ENCODE assay signal across 8 cellular contexts in the genomic region with DNA sequence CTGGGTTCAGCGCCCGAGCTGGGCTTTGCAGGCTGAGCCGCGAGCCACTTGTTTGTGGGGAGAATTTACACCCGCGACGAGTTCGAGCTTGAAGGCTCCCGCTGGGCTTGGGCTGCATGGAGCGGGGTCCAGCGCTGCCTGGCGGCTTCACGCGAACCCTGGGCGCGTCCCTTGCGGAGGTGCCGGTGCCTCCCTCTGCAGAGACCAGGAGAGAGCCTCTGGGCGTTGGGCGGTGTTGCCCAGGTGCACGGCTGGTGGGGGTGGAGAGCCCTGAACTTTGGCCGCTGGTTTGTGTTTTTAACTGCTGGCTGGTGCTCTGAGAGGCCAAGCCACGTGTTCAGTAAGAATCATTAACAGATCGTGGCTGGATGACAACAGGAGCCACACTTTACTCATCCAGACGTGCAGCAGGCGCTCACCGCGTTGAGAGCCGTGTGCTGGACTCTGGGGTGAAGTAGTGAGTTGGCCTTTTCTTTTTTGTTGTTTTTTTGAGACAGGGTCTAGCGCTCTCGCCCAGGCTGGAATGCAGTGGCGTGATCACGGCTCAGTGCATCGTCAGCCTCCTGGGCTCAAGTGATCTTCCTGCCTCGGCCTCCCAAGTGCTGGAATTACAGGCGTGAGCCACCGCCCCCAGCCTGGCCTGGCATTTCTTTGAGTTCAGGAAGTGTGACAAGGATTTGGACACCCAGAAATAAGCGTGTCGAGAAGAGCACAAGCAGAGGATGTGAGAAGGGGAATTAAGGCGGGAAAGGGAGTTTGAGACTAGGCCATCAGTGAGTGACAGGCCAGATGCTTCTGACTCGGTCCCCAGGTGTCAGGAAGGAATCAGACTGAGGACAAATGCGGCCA. TPM values are rescaled to one million over a fixed set of nuclear protein-coding genes. Genes with fewer than 3 reads are reported as not detected.
DNase-seq lines count a peak whose midpoint lies in the region; ATAC-seq, FAIRE-seq and TF ChIP-seq lines count a peak whose summit lies in the region.

No MANE protein-coding gene starts in this region.

- H3K4me1 ChIP-seq in iPS-15b (ENCODE audit: control insufficient read depth, insufficient read depth, low read length) (peaks cover 4% of the 10 kb centered on the region), small intestine (ENCODE audit: control insufficient read depth in 2 of 2, insufficient read depth in 1 of 2, low read depth in 1 of 2, low read length in 1 of 2) (peaks cover 5% of the 10 kb centered on the region in 2 donors)

- H3K36me3 Mint-ChIP-seq in activated CD4-positive, alpha-beta T cell treated with anti-CD3 and anti-CD28 coated beads for 36 hours (ENCODE audit: low read depth): peaks cover 15% of the 10 kb centered on the region

- WGBS in small intestine, 3 donors: 5 to 11% (median 9%) methylated on average over 40 to 42 of the region's 42 CpGs

- H3K27me3 Mint-ChIP-seq in activated CD4-positive, alpha-beta T cell treated with anti-CD3 and anti-CD28 coated beads for 36 hours: no peaks in the 10 kb centered on the region

- ATAC-seq in activated CD4-positive, alpha-beta T cell treated with anti-CD3 and anti-CD28 coated beads for 36 hours: peak; percentile 32
- ATAC-seq in GM21737 (IDR thresholded peaks at IDR 0.05; ENCODE audit: unreplicated experiment): peak; percentile 45

- no peak for TF ChIP-seq RAD21 in Ishikawa (IDR thresholded peaks at IDR 0.05; ENCODE audit: low read depth)

- peaks cover 14% of the 10 kb centered on the region for H3K4me1 Mint-ChIP-seq in activated CD4-positive, alpha-beta T cell treated with anti-CD3 and anti-CD28 coated beads for 36 hours

- H3K27me3 ChIP-seq in iPS-15b (ENCODE audit: control insufficient read depth, insufficient read depth, low read length) (no peaks in the 10 kb centered on the region), small intestine (ENCODE audit: control insufficient read depth in 2 of 2, insufficient read depth in 2 of 2, low read length in 2 of 2) (no peaks in the 10 kb centered on the region)

- peak overlapping the region; percentile 87 for H3K4me3 ChIP-seq in iPS-15b (ENCODE audit: low read depth, low read length)
- H3K4me3 ChIP-seq in small intestine (ENCODE audit: low read depth in 1 of 2, low read length in 2 of 2): peak overlapping the region; percentile 80 to 91

- POLR2A ChIA-PET in activated CD4-positive, alpha-beta T cell treated with anti-CD3 and anti-CD28 coated beads for 36 hours (lab: Charles Lee): interaction anchor here (0.6 to 1.0 kb wide), 3 partner anchors 13 to 289 kb away, joined by 3 to 5 read pairs (median 4); no protein-coding TSS in a partner anchor

- H3K9ac ChIP-seq in iPS-15b (ENCODE audit: low read depth, low read length): peak overlapping the region; percentile 60

- intact Hi-C loops in activated CD4-positive, alpha-beta T cell treated with anti-CD3 and anti-CD28 coated beads for 36 hours (cut with DNase I, micrococcal nuclease): loop anchor here in 1 of 2 experiments (2.0 kb wide), 1 partner anchor 13 kb away; a partner anchor contains a TSS

- H3K4me3 Mint-ChIP-seq in activated CD4-positive, alpha-beta T cell treated with anti-CD3 and anti-CD28 coated beads for 36 hours: peak overlapping the region; percentile 86

- peak; percentile 43 for DNase-seq in activated CD4-positive, alpha-beta T cell treated with anti-CD3 and anti-CD28 coated beads for 36 hours
- DNase-seq in activated CD4-positive, alpha-beta T cell treated with anti-CD3 and anti-CD28 coated beads for 1 hour: no peak
- peak; percentile 45 for DNase-seq in amniotic epithelial cell (ENCODE audit: low read depth)
- peak; percentile 97 for DNase-seq in small intestine
- DNase-seq in activated CD4-positive, CD25-positive, alpha-beta regulatory T cell (lab: John Stamatoyannopoulos, UW): no peak

- TF ChIP-seq EP300 in Ishikawa (IDR thresholded peaks at IDR 0.05; ENCODE audit: borderline replicate concordance): no peak

- peak overlapping the region; percentile 88 to 93 for H3K27ac ChIP-seq in small intestine (ENCODE audit: low read depth in 1 of 2, low read length in 1 of 2)

- no peaks in the 10 kb centered on the region for H3K9me3 Mint-ChIP-seq in activated CD4-positive, alpha-beta T cell treated with anti-CD3 and anti-CD28 coated beads for 36 hours (ENCODE audit: low read depth)

- peak overlapping the region; percentile 88 for H3K27ac Mint-ChIP-seq in activated CD4-positive, alpha-beta T cell treated with anti-CD3 and anti-CD28 coated beads for 36 hours

- CTCF ChIA-PET in activated CD4-positive, alpha-beta T cell treated with anti-CD3 and anti-CD28 coated beads for 36 hours (lab: Charles Lee): interaction anchor here (0.7 to 2.5 kb wide), 5 partner anchors 10 to 286 kb away, joined by 3 to 12 read pairs (median 3); no protein-coding TSS in a partner anchor

- FAIRE-seq in small intestine (lab: Jason Lieb, UNC): no peak

- H3K9me3 ChIP-seq in iPS-15b (ENCODE audit: control insufficient read depth, insufficient read depth, low read length) (peaks cover 2% of the 10 kb centered on the region), small intestine (ENCODE audit: control insufficient read depth, low read depth) (no peaks in the 10 kb centered on the region)

- H3K36me3 ChIP-seq in iPS-15b (ENCODE audit: control insufficient read depth, insufficient read depth, low read length): peaks cover 24% of the 10 kb centered on the region
- H3K36me3 ChIP-seq in small intestine (ENCODE audit: control insufficient read depth in 2 of 2, insufficient read depth in 2 of 2, low read length in 2 of 2): peaks cover 4 to 6% of the 10 kb centered on the region in 2 donors

TF ChIP-seq in Ishikawa, 13 proteins besides CTCF, POLR2A, EP300 and RAD21:
- TF ChIP-seq, protein P1, sequence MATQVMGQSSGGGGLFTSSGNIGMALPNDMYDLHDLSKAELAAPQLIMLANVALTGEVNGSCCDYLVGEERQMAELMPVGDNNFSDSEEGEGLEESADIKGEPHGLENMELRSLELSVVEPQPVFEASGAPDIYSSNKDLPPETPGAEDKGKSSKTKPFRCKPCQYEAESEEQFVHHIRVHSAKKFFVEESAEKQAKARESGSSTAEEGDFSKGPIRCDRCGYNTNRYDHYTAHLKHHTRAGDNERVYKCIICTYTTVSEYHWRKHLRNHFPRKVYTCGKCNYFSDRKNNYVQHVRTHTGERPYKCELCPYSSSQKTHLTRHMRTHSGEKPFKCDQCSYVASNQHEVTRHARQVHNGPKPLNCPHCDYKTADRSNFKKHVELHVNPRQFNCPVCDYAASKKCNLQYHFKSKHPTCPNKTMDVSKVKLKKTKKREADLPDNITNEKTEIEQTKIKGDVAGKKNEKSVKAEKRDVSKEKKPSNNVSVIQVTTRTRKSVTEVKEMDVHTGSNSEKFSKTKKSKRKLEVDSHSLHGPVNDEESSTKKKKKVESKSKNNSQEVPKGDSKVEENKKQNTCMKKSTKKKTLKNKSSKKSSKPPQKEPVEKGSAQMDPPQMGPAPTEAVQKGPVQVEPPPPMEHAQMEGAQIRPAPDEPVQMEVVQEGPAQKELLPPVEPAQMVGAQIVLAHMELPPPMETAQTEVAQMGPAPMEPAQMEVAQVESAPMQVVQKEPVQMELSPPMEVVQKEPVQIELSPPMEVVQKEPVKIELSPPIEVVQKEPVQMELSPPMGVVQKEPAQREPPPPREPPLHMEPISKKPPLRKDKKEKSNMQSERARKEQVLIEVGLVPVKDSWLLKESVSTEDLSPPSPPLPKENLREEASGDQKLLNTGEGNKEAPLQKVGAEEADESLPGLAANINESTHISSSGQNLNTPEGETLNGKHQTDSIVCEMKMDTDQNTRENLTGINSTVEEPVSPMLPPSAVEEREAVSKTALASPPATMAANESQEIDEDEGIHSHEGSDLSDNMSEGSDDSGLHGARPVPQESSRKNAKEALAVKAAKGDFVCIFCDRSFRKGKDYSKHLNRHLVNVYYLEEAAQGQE (IDR thresholded peaks at IDR 0.05; ENCODE audit: low read depth): no peak
- TF ChIP-seq, protein P2, sequence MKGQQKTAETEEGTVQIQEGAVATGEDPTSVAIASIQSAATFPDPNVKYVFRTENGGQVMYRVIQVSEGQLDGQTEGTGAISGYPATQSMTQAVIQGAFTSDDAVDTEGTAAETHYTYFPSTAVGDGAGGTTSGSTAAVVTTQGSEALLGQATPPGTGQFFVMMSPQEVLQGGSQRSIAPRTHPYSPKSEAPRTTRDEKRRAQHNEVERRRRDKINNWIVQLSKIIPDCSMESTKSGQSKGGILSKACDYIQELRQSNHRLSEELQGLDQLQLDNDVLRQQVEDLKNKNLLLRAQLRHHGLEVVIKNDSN (IDR thresholded peaks at IDR 0.05): peak; percentile 39
- TF ChIP-seq TAF1 (IDR thresholded peaks at IDR 0.05; ENCODE audit: low read depth): no peak
- TF ChIP-seq YY1 (IDR thresholded peaks at IDR 0.05; ENCODE audit: low read depth): no peak
- TF ChIP-seq CEBPB (IDR thresholded peaks at IDR 0.05): no peak
- TF ChIP-seq CREB1 (IDR thresholded peaks at IDR 0.05; ENCODE audit: low read depth): no peak
- TF ChIP-seq NFIC (IDR thresholded peaks at IDR 0.05): no peak
- no peak for TF ChIP-seq ZBTB7A (IDR thresholded peaks at IDR 0.05; ENCODE audit: low read depth)
- no peak for TF ChIP-seq TCF12 (IDR thresholded peaks at IDR 0.05; ENCODE audit: low read depth)
- no peak for TF ChIP-seq EGR1 (IDR thresholded peaks at IDR 0.05)
- TF ChIP-seq TEAD4 (IDR thresholded peaks at IDR 0.05): no peak; the same call in 1 of the 2 replicates
- no peak for TF ChIP-seq FOXM1 (IDR thresholded peaks at IDR 0.05; ENCODE audit: borderline replicate concordance, low read depth)
- TF ChIP-seq, protein P3, sequence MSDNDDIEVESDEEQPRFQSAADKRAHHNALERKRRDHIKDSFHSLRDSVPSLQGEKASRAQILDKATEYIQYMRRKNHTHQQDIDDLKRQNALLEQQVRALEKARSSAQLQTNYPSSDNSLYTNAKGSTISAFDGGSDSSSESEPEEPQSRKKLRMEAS (IDR thresholded peaks at IDR 0.05): peak; percentile 55
TF ChIP-seq in Ishikawa: peak in this region for 2.

RNA-seq across cellular contexts. Expression of a gene that starts 0.8 kb away (rescaled TPM):
- total RNA-seq in activated CD4-positive, alpha-beta T cell treated with anti-CD3 and anti-CD28 coated beads for 36 hours: 10 to 100 TPM; 78.1 to 89.8 TPM
- 100 to 1,000 TPM; 100 to 239 (median 169) TPM for polyA plus RNA-seq in small intestine

RNA-seq across cellular contexts. Expression of a gene that starts 14.2 kb away (rescaled TPM):
- total RNA-seq in activated CD4-positive, alpha-beta T cell treated with anti-CD3 and anti-CD28 coated beads for 36 hours: 1 to 10 TPM; 4.9 to 6.5 TPM
- 10 to 100 TPM in 2 of 3 donors, 1 to 10 TPM in 1; 9.2 to 42.7 (median 29.7) TPM for polyA plus RNA-seq in small intestine

RNA-seq across cellular contexts. Expression of a gene that starts 29.7 kb away (rescaled TPM):
- total RNA-seq in activated CD4-positive, alpha-beta T cell treated with anti-CD3 and anti-CD28 coated beads for 36 hours: 10 to 100 TPM in 1 of 2 experiments, 1 to 10 TPM in 1; 6.8 to 11.6 TPM
- polyA plus RNA-seq in small intestine: 10 to 100 TPM in 1 of 3 donors, 1 to 10 TPM in 2; 6.5 to 17.0 (median 6.8) TPM

RNA-seq across cellular contexts. Expression of a gene that starts 29.8 kb away (rescaled TPM):
- total RNA-seq in activated CD4-positive, alpha-beta T cell treated with anti-CD3 and anti-CD28 coated beads for 36 hours: 10 to 100 TPM; 37.9 to 67.3 TPM
- 100 to 1,000 TPM in 2 of 3 donors, 10 to 100 TPM in 1; 95.3 to 202 (median 181) TPM for polyA plus RNA-seq in small intestine

RNA-seq across cellular contexts. Expression of a gene that starts 33.4 kb away (rescaled TPM):
- total RNA-seq in activated CD4-positive, alpha-beta T cell treated with anti-CD3 and anti-CD28 coated beads for 36 hours: 1 to 10 TPM; 2.0 to 2.6 TPM
- 10 to 100 TPM; 14.4 to 48.5 (median 43.2) TPM for polyA plus RNA-seq in small intestine

Comparison
In these comparisons a context has a peak if more than half of its experiments do, and no peak if none do; other contexts are left out.
1. DNase-seq: peak in activated CD4-positive, alpha-beta T cell treated with anti-CD3 and anti-CD28 coated beads for 36 hours (single experiment), amniotic epithelial cell (single experiment) and small intestine (single experiment); none in activated CD4-positive, alpha-beta T cell treated with anti-CD3 and anti-CD28 coated beads for 1 hour (single experiment) and activated CD4-positive, CD25-positive, alpha-beta regulatory T cell (0 of 4).